In the genomic region with DNA sequence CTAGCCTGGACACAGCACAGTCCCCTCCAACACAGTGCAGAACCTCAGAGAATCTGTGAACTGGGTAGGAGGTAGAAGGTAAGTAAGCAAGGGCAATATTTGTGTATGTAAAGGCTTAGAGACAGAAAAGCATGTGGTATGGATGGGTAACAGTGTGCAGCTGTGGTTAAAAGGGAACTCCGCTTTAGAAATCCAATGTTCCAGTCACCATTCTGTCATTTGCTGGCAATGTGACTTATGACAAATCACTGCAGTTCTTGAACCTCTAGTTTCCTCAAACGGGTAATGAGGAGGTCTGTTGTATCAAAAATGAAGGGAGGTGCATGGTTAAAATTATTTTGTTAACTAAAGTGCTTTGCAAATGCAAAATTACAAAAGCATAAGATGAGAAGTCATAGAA, we compare ENCODE assay signal across 1 cellular context.
TF ChIP-seq lines count a peak whose summit lies in the region.

No MANE protein-coding gene starts in this region.

TF ChIP-seq in IMR-90, 13 proteins besides CTCF, POLR2A, EP300 and RAD21:
- TF ChIP-seq CHD1 (IDR thresholded peaks at IDR 0.05; ENCODE audit: low read depth, low read length) (no peak), MAZ (IDR thresholded peaks at IDR 0.05; ENCODE audit: borderline replicate concordance, low read depth, low read length) (no peak), NFE2L2 (IDR thresholded peaks at IDR 0.05; ENCODE audit: low read depth, low read length) (no peak), RCOR1 (IDR thresholded peaks at IDR 0.05; ENCODE audit: insufficient replicate concordance, low read length) (no peak), FOS (IDR thresholded peaks at IDR 0.05; ENCODE audit: low read depth, low read length) (no peak), MXI1 (IDR thresholded peaks at IDR 0.05; ENCODE audit: borderline replicate concordance, low read depth, low read length) (no peak), MAFK (IDR thresholded peaks at IDR 0.05; ENCODE audit: low read depth, low read length) (no peak), CEBPB (IDR thresholded peaks at IDR 0.05; ENCODE audit: low read depth, low read length) (no peak), SMC3 (IDR thresholded peaks at IDR 0.05; ENCODE audit: low read depth, low read length) (no peak), BHLHE40 (IDR thresholded peaks at IDR 0.05; ENCODE audit: low read depth, low read length) (no peak), RFX5 (IDR thresholded peaks at IDR 0.05; ENCODE audit: low read depth, low read length) (no peak)
- TF ChIP-seq, protein P1, sequence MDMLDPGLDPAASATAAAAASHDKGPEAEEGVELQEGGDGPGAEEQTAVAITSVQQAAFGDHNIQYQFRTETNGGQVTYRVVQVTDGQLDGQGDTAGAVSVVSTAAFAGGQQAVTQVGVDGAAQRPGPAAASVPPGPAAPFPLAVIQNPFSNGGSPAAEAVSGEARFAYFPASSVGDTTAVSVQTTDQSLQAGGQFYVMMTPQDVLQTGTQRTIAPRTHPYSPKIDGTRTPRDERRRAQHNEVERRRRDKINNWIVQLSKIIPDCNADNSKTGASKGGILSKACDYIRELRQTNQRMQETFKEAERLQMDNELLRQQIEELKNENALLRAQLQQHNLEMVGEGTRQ (IDR thresholded peaks at IDR 0.05; ENCODE audit: low read depth, low read length): no peak
- TF ChIP-seq, protein P2, sequence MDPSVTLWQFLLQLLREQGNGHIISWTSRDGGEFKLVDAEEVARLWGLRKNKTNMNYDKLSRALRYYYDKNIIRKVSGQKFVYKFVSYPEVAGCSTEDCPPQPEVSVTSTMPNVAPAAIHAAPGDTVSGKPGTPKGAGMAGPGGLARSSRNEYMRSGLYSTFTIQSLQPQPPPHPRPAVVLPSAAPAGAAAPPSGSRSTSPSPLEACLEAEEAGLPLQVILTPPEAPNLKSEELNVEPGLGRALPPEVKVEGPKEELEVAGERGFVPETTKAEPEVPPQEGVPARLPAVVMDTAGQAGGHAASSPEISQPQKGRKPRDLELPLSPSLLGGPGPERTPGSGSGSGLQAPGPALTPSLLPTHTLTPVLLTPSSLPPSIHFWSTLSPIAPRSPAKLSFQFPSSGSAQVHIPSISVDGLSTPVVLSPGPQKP (IDR thresholded peaks at IDR 0.05; ENCODE audit: borderline replicate concordance, low read depth, low read length): no peak
